1 cellular context compared by ENCODE assay signal in the genomic region with DNA sequence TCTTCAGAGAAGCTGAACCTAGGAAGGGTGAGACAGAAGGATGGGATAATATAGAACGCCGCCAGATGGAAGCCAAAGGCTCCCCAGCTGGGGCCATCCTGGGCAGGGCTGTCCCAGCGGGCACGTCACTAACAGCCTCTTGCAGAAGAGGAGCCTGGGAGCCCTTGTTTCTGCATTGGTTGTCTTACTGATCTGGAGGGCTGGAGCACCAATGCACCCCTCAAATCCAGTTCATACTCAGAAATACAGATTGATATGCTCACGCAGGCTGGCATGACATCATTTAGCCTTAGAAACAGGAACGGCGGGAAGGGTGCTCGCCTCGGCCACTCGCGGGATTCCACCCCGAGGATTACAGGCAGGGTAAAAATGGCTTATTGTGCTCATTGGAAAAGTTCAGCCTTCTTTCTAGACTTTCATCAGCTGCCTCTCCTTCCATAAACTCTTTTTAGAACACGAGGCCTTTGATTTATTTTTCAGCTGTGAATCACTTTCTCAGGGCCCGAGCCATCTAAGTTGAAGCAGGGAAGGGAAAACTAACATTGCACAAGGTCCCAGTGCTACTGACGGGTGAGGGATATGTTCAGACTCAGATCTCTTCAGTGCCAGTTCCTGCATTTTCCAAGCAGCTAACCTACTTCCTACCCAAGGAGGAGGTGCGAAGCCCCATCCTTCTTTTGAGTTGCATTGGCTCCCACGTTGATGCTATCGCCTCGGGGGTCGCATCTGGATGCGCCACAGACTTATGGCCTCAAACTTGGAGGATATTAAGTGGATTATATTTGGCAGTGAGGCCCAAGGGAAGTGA.
TF ChIP-seq lines count a peak whose summit lies in the region.

No MANE protein-coding gene starts in this region.

TF ChIP-seq in HCT116, 20 proteins besides CTCF, POLR2A, EP300 and RAD21 (continued from another document):
- TF ChIP-seq, protein P1, sequence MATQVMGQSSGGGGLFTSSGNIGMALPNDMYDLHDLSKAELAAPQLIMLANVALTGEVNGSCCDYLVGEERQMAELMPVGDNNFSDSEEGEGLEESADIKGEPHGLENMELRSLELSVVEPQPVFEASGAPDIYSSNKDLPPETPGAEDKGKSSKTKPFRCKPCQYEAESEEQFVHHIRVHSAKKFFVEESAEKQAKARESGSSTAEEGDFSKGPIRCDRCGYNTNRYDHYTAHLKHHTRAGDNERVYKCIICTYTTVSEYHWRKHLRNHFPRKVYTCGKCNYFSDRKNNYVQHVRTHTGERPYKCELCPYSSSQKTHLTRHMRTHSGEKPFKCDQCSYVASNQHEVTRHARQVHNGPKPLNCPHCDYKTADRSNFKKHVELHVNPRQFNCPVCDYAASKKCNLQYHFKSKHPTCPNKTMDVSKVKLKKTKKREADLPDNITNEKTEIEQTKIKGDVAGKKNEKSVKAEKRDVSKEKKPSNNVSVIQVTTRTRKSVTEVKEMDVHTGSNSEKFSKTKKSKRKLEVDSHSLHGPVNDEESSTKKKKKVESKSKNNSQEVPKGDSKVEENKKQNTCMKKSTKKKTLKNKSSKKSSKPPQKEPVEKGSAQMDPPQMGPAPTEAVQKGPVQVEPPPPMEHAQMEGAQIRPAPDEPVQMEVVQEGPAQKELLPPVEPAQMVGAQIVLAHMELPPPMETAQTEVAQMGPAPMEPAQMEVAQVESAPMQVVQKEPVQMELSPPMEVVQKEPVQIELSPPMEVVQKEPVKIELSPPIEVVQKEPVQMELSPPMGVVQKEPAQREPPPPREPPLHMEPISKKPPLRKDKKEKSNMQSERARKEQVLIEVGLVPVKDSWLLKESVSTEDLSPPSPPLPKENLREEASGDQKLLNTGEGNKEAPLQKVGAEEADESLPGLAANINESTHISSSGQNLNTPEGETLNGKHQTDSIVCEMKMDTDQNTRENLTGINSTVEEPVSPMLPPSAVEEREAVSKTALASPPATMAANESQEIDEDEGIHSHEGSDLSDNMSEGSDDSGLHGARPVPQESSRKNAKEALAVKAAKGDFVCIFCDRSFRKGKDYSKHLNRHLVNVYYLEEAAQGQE (IDR thresholded peaks at IDR 0.05; ENCODE audit: low read depth) = no peak
- TF ChIP-seq CBX3 (IDR thresholded peaks at IDR 0.05; ENCODE audit: low read depth) = no peak
- no peak for TF ChIP-seq POLR2AphosphoS5 (IDR thresholded peaks at IDR 0.05; ENCODE audit: low read depth, low read length)
TF ChIP-seq in HCT116: peak in this region for 0.
